In the genomic region with DNA sequence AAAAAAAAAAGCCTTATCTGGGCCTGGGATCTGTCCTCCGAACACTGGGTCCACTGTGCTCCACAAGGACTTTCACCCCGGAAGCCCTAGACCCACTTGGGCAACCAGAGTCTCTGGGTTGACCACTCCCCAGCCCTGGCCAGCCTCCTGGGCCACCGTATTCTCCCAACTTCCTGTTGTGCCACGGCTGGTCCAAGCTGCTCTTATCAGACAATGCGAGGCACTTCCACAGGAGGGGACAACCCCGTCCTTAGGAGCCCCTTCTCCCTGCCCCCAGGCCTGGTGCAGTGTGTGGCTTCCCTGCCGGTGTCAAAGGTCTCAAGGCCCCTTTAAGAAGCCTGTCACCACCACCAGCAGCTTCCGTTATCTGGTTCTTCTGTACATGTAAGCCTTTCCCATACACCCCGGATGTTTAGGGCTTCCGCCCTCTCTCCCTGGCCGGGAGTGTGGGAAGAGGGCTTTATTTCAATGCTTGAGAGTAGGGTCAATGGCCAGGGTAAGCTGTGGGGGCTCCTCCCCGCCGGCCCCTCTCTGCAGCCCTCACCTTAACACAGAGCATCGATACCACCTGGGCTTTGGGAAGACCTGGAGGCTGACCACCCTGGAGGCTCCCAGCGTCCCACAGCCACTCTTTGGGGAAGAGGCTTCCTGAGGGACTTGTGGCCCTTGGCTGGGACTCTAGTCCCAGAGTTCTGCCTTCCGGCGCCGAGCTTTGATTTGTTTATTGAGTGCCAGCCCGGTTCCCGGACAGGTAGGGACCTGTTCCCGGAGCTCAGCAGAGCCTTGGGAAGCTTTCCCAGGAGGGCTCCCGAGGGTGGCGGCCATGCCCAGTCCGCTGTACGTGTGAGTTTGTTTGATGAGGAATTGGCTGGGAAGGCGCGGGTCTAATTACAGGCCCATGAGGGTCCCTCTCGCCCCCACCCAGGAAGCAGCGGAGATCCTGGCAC, we compare ENCODE assay signal across 8 cellular contexts.
A peak's percentile ranks its signal among the peaks of the same experiment; 100 is the strongest.
DNase-seq lines count a peak whose midpoint lies in the region; ATAC-seq and FAIRE-seq lines count a peak whose summit lies in the region.

No MANE protein-coding gene starts in this region.

- ATAC-seq in activated naive CD8-positive, alpha-beta T cell treated with anti-CD3 and anti-CD28 coated beads, Interleukin-2, amount 50 U/mL, for 24 hours = peak; percentile 55
- no peak for ATAC-seq in HG02610 (IDR thresholded peaks at IDR 0.05; ENCODE audit: unreplicated experiment)

- H3K4me1 Mint-ChIP-seq in activated naive CD8-positive, alpha-beta T cell treated with anti-CD3 and anti-CD28 coated beads, Interleukin-2, amount 50 U/mL, for 24 hours = peaks cover 72% of the 10 kb centered on the region

- peak; percentile 64 for DNase-seq in CD1c-positive myeloid dendritic cell (ENCODE audit: extremely low spot score)
- peak; percentile 87 to 89 for DNase-seq in Kasumi-1 (lab: John Stamatoyannopoulos, UW)
- peak; percentile 63 for DNase-seq in activated naive CD8-positive, alpha-beta T cell treated with anti-CD3 and anti-CD28 coated beads, Interleukin-2, amount 50 U/mL, for 24 hours
- no peak for DNase-seq in DMS53 treated with DMSO at 0.1 percent for 48 hours (lab: John Stamatoyannopoulos, UW; ENCODE audit: unreplicated experiment)
- DNase-seq in RCC 7860 (ENCODE audit: low spot score) = no peak
- DNase-seq in iPS-NIHi7 (ENCODE audit: extremely low spot score) = no peak

- peak overlapping the region; percentile 100 for H3K27ac Mint-ChIP-seq in activated naive CD8-positive, alpha-beta T cell treated with anti-CD3 and anti-CD28 coated beads, Interleukin-2, amount 50 U/mL, for 24 hours

- H3K36me3 Mint-ChIP-seq in activated naive CD8-positive, alpha-beta T cell treated with anti-CD3 and anti-CD28 coated beads, Interleukin-2, amount 50 U/mL, for 24 hours (ENCODE audit: low read depth) = peaks cover 27% of the 10 kb centered on the region

- peak overlapping the region; percentile 87 for H3K4me3 Mint-ChIP-seq in activated naive CD8-positive, alpha-beta T cell treated with anti-CD3 and anti-CD28 coated beads, Interleukin-2, amount 50 U/mL, for 24 hours

- peaks cover 0 to 5% of the 10 kb centered on the region in 2 donors for H3K36me3 ChIP-seq in mucosa of rectum (ENCODE audit: control insufficient read depth in 2 of 2, insufficient read depth in 2 of 2, low read length in 2 of 2)

- H3K27me3 Mint-ChIP-seq in activated naive CD8-positive, alpha-beta T cell treated with anti-CD3 and anti-CD28 coated beads, Interleukin-2, amount 50 U/mL, for 24 hours = no peaks in the 10 kb centered on the region

- no peaks in the 10 kb centered on the region for H3K9me3 ChIP-seq in mucosa of rectum (ENCODE audit: control insufficient read depth in 2 of 2, low read length in 2 of 2)

- peaks cover 54 to 60% of the 10 kb centered on the region in 2 donors for H3K4me1 ChIP-seq in mucosa of rectum (ENCODE audit: control insufficient read depth in 2 of 2, insufficient read depth in 2 of 2, low read length in 2 of 2)

- H3K4me3 ChIP-seq in mucosa of rectum (ENCODE audit: low read length in 2 of 2) = peak overlapping the region; percentile 40 to 65

- H3K9me3 Mint-ChIP-seq in activated naive CD8-positive, alpha-beta T cell treated with anti-CD3 and anti-CD28 coated beads, Interleukin-2, amount 50 U/mL, for 24 hours = no peaks in the 10 kb centered on the region

- no peak for FAIRE-seq in RCC 7860 (lab: Jason Lieb, UNC)

- peak overlapping the region; percentile 23 to 77 for H3K27ac ChIP-seq in mucosa of rectum (ENCODE audit: low read depth in 2 of 2, low read length in 2 of 2)

- H3K27me3 ChIP-seq in mucosa of rectum (ENCODE audit: control insufficient read depth in 2 of 2, insufficient read depth in 2 of 2, low read length in 2 of 2) = no peaks in the 10 kb centered on the region

- peak overlapping the region; percentile 29 to 52 for H3K9ac ChIP-seq in mucosa of rectum (ENCODE audit: low read depth in 1 of 2, low read length in 2 of 2)

Comparison
In these comparisons a context has a peak if more than half of its experiments do, and no peak if none do; other contexts are left out.
1. DNase-seq: peak in CD1c-positive myeloid dendritic cell (single experiment), Kasumi-1 (2 of 2) and activated naive CD8-positive, alpha-beta T cell treated with anti-CD3 and anti-CD28 coated beads, Interleukin-2, amount 50 U/mL, for 24 hours (single experiment); none in DMS53 treated with DMSO at 0.1 percent for 48 hours (single experiment), RCC 7860 (single experiment) and iPS-NIHi7 (single experiment).